10 cellular contexts compared by ENCODE assay signal in the genomic region with DNA sequence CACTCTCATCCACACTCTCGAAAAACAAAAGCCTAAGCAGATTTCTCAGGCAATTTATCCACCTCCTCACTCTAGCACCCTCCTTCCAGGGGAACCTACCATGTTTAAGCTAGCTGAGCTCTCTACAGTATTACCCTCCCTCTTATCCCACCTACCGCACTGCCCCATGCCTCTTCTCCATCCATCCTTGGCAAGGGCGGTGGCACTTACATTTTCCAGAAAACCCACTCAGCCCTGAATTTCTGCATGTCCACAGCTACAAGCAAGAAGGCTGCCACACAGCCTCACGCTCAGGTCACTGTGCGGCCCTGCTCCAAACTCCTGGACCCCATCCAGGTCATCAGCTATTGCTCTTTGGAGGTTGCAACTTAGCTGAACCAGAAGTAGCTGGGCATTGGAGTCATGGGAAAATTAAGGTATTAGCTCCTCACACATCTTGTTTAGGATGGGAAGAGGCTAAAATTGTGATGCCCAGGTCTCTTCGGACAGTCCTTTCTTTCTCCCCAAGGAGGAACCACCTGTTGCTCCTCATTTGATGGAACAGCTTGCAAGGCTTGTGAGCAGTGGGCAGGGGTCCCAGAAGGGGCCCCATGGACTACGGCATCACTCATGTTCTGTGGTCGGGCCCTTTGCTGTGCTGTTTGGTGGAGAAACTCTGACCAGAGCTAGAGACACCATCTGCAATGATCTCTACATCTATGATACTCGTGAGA. TPM values are rescaled to one million over a fixed set of nuclear protein-coding genes. Genes with fewer than 3 reads are reported as not detected.
DNase-seq lines count a peak whose midpoint lies in the region; ATAC-seq and TF ChIP-seq lines count a peak whose summit lies in the region.
"Had no signal": no experiment of that assay in that cellular context is flagged by ENCODE, and none has a peak within 500 bp of the region (broad histone marks: within the 10 kb centered on the region; RNA-seq: fewer than 3 reads in every experiment).

No MANE protein-coding gene starts in this region.

- peak overlapping the region; percentile 74 for H3K4me3 Mint-ChIP-seq in CD8-positive, alpha-beta T cell
- peak overlapping the region; percentile 72 for H3K4me3 Mint-ChIP-seq in endodermal cell
- peak overlapping the region; percentile 79 for H3K4me3 Mint-ChIP-seq in osteocyte (ENCODE audit: unreplicated experiment)

- intact Hi-C loops in CD8-positive, alpha-beta T cell (cut with DNase I, micrococcal nuclease) = loop anchor here (2.0 to 5.0 kb wide), 6 partner anchors 18 to 262 kb away; partner anchors contain the start of genes DEDD (in 1 of the 2), NIT1 (in 1 of the 2) and PFDN2 (in 1 of the 2)

- H3K4me1 ChIP-seq in CD8-positive, alpha-beta T cell (ENCODE audit: insufficient read depth, low read length) = peaks cover 14% of the 10 kb centered on the region
- H3K4me1 ChIP-seq in NT2/D1 (ENCODE audit: insufficient read depth, insufficient read length) = peaks cover 3% of the 10 kb centered on the region
- no peaks in the 10 kb centered on the region for H3K4me1 ChIP-seq in endodermal cell (ENCODE audit: control insufficient read depth, insufficient read depth, low read length)

- 91 to 98% methylated on average over 4 to 9 of the region's 9 CpGs for WGBS in endodermal cell (ENCODE audit: insufficient coverage in 1 of 2, insufficient read length in 1 of 2), 2 experiments

- H3K36me3 Mint-ChIP-seq in CD8-positive, alpha-beta T cell = peaks cover 35% of the 10 kb centered on the region
- H3K36me3 Mint-ChIP-seq in endodermal cell (ENCODE audit: low read depth) (peaks cover 24% of the 10 kb centered on the region), osteocyte (ENCODE audit: unreplicated experiment) (peaks cover 5% of the 10 kb centered on the region)

- H3K4me1 Mint-ChIP-seq in CD8-positive, alpha-beta T cell (ENCODE audit: low read depth) = peaks cover 27% of the 10 kb centered on the region
- peaks cover 4% of the 10 kb centered on the region for H3K4me1 Mint-ChIP-seq in endodermal cell
- peaks cover 11% of the 10 kb centered on the region for H3K4me1 Mint-ChIP-seq in osteocyte (ENCODE audit: unreplicated experiment)

- no peaks in the 10 kb centered on the region for H3K9me3 ChIP-seq in CD8-positive, alpha-beta T cell (ENCODE audit: low read length)
- H3K9me3 ChIP-seq in NT2/D1 (ENCODE audit: insufficient read depth, low read length) (no peaks in the 10 kb centered on the region), endodermal cell (ENCODE audit: control insufficient read depth, low read length) (no peaks in the 10 kb centered on the region)
- H3K9me3 ChIP-seq: body of pancreas had no signal

- CTCF ChIA-PET in CD8-positive, alpha-beta T cell (lab: Charles Lee) = interaction anchor here (0.9 to 10.6 kb wide), 9 partner anchors 13 to 109 kb away, joined by 3 to 198 read pairs (median 15); partner anchors contain the start of genes ARHGAP30, NIT1, PFDN2 and TSTD1

- POLR2A ChIA-PET in CD8-positive, alpha-beta T cell (lab: Charles Lee) = interaction anchor here (0.7 to 5.8 kb wide), 5 partner anchors 18 to 102 kb away, joined by 3 to 70 read pairs (median 10); partner anchors contain the start of genes ARHGAP30, NIT1 and PFDN2

- DNase-seq in CD8-positive, alpha-beta T cell = no peak
- DNase-seq in NT2/D1 (ENCODE audit: low read depth, low spot score) (no peak), endodermal cell (peak; percentile 31), osteocyte (ENCODE audit: extremely low spot score, unreplicated experiment) (no peak), NCI-H187 (lab: John Stamatoyannopoulos, UW) (no peak)

- no peak overlapping the region for H3K4me3 ChIP-seq in CD8-positive, alpha-beta T cell (ENCODE audit: low read depth, low read length)
- peak overlapping the region; percentile 89 for H3K4me3 ChIP-seq in NT2/D1 (ENCODE audit: insufficient read length, low read depth)
- H3K4me3 ChIP-seq in endodermal cell (ENCODE audit: low read length) = peak overlapping the region; percentile 82

- H3K27ac Mint-ChIP-seq in CD8-positive, alpha-beta T cell = no peak overlapping the region
- peak overlapping the region; percentile 24 for H3K27ac Mint-ChIP-seq in endodermal cell
- H3K27ac Mint-ChIP-seq in osteocyte (ENCODE audit: unreplicated experiment) = no peak overlapping the region

- H3K9me3 Mint-ChIP-seq in CD8-positive, alpha-beta T cell = no peaks in the 10 kb centered on the region
- H3K9me3 Mint-ChIP-seq in endodermal cell (no peaks in the 10 kb centered on the region), osteocyte (ENCODE audit: unreplicated experiment) (no peaks in the 10 kb centered on the region)

- no peak for TF ChIP-seq CTCF in CD8-positive, alpha-beta T cell (IDR thresholded peaks at IDR 0.05)
- no peak for TF ChIP-seq CTCF in endodermal cell (conservative IDR thresholded peaks at IDR 0.05)
- TF ChIP-seq CTCF in osteocyte (IDR thresholded peaks at IDR 0.05) = no peak

- H3K9ac ChIP-seq in NT2/D1 (ENCODE audit: insufficient read length, low read depth) = peak overlapping the region; percentile 96
- peak overlapping the region; percentile 78 for H3K9ac ChIP-seq in endodermal cell (ENCODE audit: extremely low read depth, low read length, poor library complexity, severe bottlenecking)

- H3K27me3 Mint-ChIP-seq in CD8-positive, alpha-beta T cell (ENCODE audit: low read depth) = no peaks in the 10 kb centered on the region
- H3K27me3 Mint-ChIP-seq in endodermal cell (ENCODE audit: insufficient read depth) (peaks cover 8% of the 10 kb centered on the region), osteocyte (ENCODE audit: unreplicated experiment) (peaks cover 15% of the 10 kb centered on the region)

- peaks cover 8% of the 10 kb centered on the region for H3K36me3 ChIP-seq in CD8-positive, alpha-beta T cell (ENCODE audit: insufficient read depth, low read length)
- H3K36me3 ChIP-seq in NT2/D1 (ENCODE audit: insufficient read depth, insufficient read length, low read length) = peaks cover 43% of the 10 kb centered on the region
- peaks cover 24% of the 10 kb centered on the region for H3K36me3 ChIP-seq in endodermal cell (ENCODE audit: control insufficient read depth, insufficient read depth, low read length)

- H3K27me3 ChIP-seq in CD8-positive, alpha-beta T cell (ENCODE audit: insufficient read depth, low read length) = no peaks in the 10 kb centered on the region
- H3K27me3 ChIP-seq in NT2/D1 (ENCODE audit: insufficient read depth, insufficient read length) (no peaks in the 10 kb centered on the region), endodermal cell (ENCODE audit: control insufficient read depth, insufficient read depth, low read length, poor library complexity, severe bottlenecking) (peaks cover 10% of the 10 kb centered on the region)
- H3K27me3 ChIP-seq: body of pancreas had no signal

- H3K27ac ChIP-seq in CD8-positive, alpha-beta T cell (ENCODE audit: low read depth, low read length) = no peak overlapping the region
- no peak overlapping the region for H3K27ac ChIP-seq in endodermal cell (ENCODE audit: low read depth, low read length)

- ATAC-seq in CD8-positive, alpha-beta T cell = no peak
- ATAC-seq in GM18909 (IDR thresholded peaks at IDR 0.05; ENCODE audit: poor library complexity, unreplicated experiment) (no peak), HG02678 (IDR thresholded peaks at IDR 0.05; ENCODE audit: unreplicated experiment) (no peak), GM18519 (IDR thresholded peaks at IDR 0.05; ENCODE audit: low FRiP score, unreplicated experiment) (no peak)

RNA-seq across cellular contexts. Expression of gene KLHDC9, which starts 1.1 kb away (rescaled TPM):
- total RNA-seq in CD8-positive, alpha-beta T cell = not detected
- 10 to 100 TPM; 14.6 to 25.4 TPM for total RNA-seq in endodermal cell
- polyA plus RNA-seq in endodermal cell (2013, experiment 1 of 2) = 14.0 TPM
- 10.8 TPM for polyA plus RNA-seq in endodermal cell (2013, experiment 2 of 2)
- total RNA-seq in osteocyte = 3.6 and 3.7 TPM in 2 replicates
- total RNA-seq: mononuclear cell had no signal

RNA-seq across cellular contexts. Expression of gene NECTIN4, which starts 9.9 kb away (rescaled TPM):
- total RNA-seq in CD8-positive, alpha-beta T cell = not detected
- total RNA-seq in endodermal cell (not detected), osteocyte (not detected in 2 replicates)
- not detected for polyA plus RNA-seq in endodermal cell (2013, experiment 1 of 2)
- polyA plus RNA-seq in endodermal cell (2013, experiment 2 of 2) = not detected

RNA-seq across cellular contexts. Expression of gene PFDN2, which starts 18.6 kb away (rescaled TPM):
- 10 to 100 TPM; 64.7 to 75.5 TPM for total RNA-seq in CD8-positive, alpha-beta T cell
- total RNA-seq in endodermal cell = 10 to 100 TPM; 62.9 to 95.7 TPM
- 114 TPM for polyA plus RNA-seq in endodermal cell (2013, experiment 1 of 2)
- 112 TPM for polyA plus RNA-seq in endodermal cell (2013, experiment 2 of 2)
- total RNA-seq in osteocyte = 48.9 and 49.2 TPM in 2 replicates

RNA-seq across cellular contexts. Expression of gene NIT1, which starts 18.7 kb away (rescaled TPM):
- total RNA-seq in CD8-positive, alpha-beta T cell = 10 to 100 TPM; 11.5 to 12.8 TPM
- total RNA-seq in endodermal cell = 10 to 100 TPM; 51.0 to 65.1 TPM
- 61.7 TPM for polyA plus RNA-seq in endodermal cell (2013, experiment 1 of 2)
- 50.8 TPM for polyA plus RNA-seq in endodermal cell (2013, experiment 2 of 2)
- 31.2 and 33.2 TPM in 2 replicates for total RNA-seq in osteocyte

RNA-seq across cellular contexts. Expression of gene ARHGAP30, which starts 29.6 kb away (rescaled TPM):
- 10 to 100 TPM; 59.7 to 63.6 TPM for total RNA-seq in CD8-positive, alpha-beta T cell
- total RNA-seq in endodermal cell (under 1 TPM; 0.07 to 0.13 TPM), osteocyte (not detected in 2 replicates)
- polyA plus RNA-seq in endodermal cell (2013, experiment 1 of 2) = not detected
- not detected for polyA plus RNA-seq in endodermal cell (2013, experiment 2 of 2)
